In genomic region chr9:86099695-86100364, GRCh38 we compare ENCODE assay signal across 8 cellular contexts. TPM values are rescaled to one million over a fixed set of nuclear protein-coding genes. Genes with fewer than 3 reads are reported as not detected.
DNase-seq lines count a peak whose midpoint lies in the region; ATAC-seq and TF ChIP-seq lines count a peak whose summit lies in the region.

No MANE protein-coding gene starts in this region.

- peak overlapping the region; percentile 88 for H3K4me3 Mint-ChIP-seq in WTC11
- H3K4me3 Mint-ChIP-seq in naive thymus-derived CD4-positive, alpha-beta T cell, result peak overlapping the region; percentile 77 to 94 (median 86)

- H3K27ac ChIP-seq in esophagus squamous epithelium (peak overlapping the region; percentile 56 to 89 (median 71)), upper lobe of right lung (peak overlapping the region; percentile 21)
- no peak overlapping the region for H3K27ac ChIP-seq in naive thymus-derived CD4-positive, alpha-beta T cell (ENCODE audit: low read depth, low read length)

- H3K27me3 ChIP-seq in esophagus squamous epithelium (peaks cover 0 to 17% (median 0%) of the 10 kb centered on the region in 4 donors), upper lobe of right lung (no peaks in the 10 kb centered on the region)
- H3K27me3 ChIP-seq in naive thymus-derived CD4-positive, alpha-beta T cell (ENCODE audit: control insufficient read depth in 2 of 2, insufficient read depth in 2 of 2, low read length in 2 of 2), result peaks cover 0 to 4% of the 10 kb centered on the region in 2 donors

- H3K4me1 ChIP-seq in esophagus squamous epithelium, result peaks cover 2 to 22% (median 9%) of the 10 kb centered on the region in 3 donors
- no peaks in the 10 kb centered on the region for H3K4me1 ChIP-seq in naive thymus-derived CD4-positive, alpha-beta T cell (ENCODE audit: control insufficient read depth in 2 of 2, insufficient read depth in 2 of 2, low read length in 2 of 2)
- peaks cover 8% of the 10 kb centered on the region for H3K4me1 ChIP-seq in upper lobe of right lung

- H3K36me3 Mint-ChIP-seq in WTC11, result no peaks in the 10 kb centered on the region
- no peaks in the 10 kb centered on the region for H3K36me3 Mint-ChIP-seq in naive thymus-derived CD4-positive, alpha-beta T cell

- TF ChIP-seq CTCF in WTC11 (IDR thresholded peaks at IDR 0.05) (no peak), esophagus squamous epithelium (IDR thresholded peaks at IDR 0.05) (no peak), upper lobe of right lung (IDR thresholded peaks at IDR 0.05) (no peak)

- WGBS in esophagus squamous epithelium, 2 donors, result 1 to 2% methylated on average over 14 to 15 of the region's 47 CpGs

- H3K4me1 Mint-ChIP-seq in WTC11, result peaks cover 39% of the 10 kb centered on the region
- H3K4me1 Mint-ChIP-seq in naive thymus-derived CD4-positive, alpha-beta T cell, result peaks cover 9 to 14% (median 10%) of the 10 kb centered on the region in 7 donors

- no peak for TF ChIP-seq POLR2A in esophagus squamous epithelium (IDR thresholded peaks at IDR 0.05)

- H3K36me3 ChIP-seq in esophagus squamous epithelium (no peaks in the 10 kb centered on the region), upper lobe of right lung (no peaks in the 10 kb centered on the region)
- no peaks in the 10 kb centered on the region for H3K36me3 ChIP-seq in naive thymus-derived CD4-positive, alpha-beta T cell (ENCODE audit: control insufficient read depth in 2 of 3, insufficient read depth in 3 of 3, low read length in 3 of 3)

- H3K9me3 ChIP-seq in esophagus squamous epithelium (no peaks in the 10 kb centered on the region), upper lobe of right lung (no peaks in the 10 kb centered on the region)
- H3K9me3 ChIP-seq in naive thymus-derived CD4-positive, alpha-beta T cell (ENCODE audit: control insufficient read depth in 2 of 3, low read length in 3 of 3), result no peaks in the 10 kb centered on the region

- DNase-seq in GM03348 (ENCODE audit: low spot score), result peak; percentile 79
- peak; percentile 35 for DNase-seq in HT1080 (ENCODE audit: low read depth)
- peak; percentile 26 for DNase-seq in WTC11 (ENCODE audit: low spot score)
- no peak for DNase-seq in esophagus squamous epithelium (lab: John Stamatoyannopoulos, UW)
- DNase-seq in naive thymus-derived CD4-positive, alpha-beta T cell, result peak in 1 of 9 donors; percentile 32
- DNase-seq in upper lobe of right lung, result no peak

- peaks cover 30% of the 10 kb centered on the region for H3K27me3 Mint-ChIP-seq in WTC11 (ENCODE audit: low read depth)
- H3K27me3 Mint-ChIP-seq in naive thymus-derived CD4-positive, alpha-beta T cell, result peaks cover 42 to 71% (median 55%) of the 10 kb centered on the region in 5 donors

- no peak overlapping the region for H3K27ac Mint-ChIP-seq in WTC11
- H3K27ac Mint-ChIP-seq in naive thymus-derived CD4-positive, alpha-beta T cell, result peak overlapping the region in 1 of 9 donors; percentile 35

- POLR2A ChIA-PET in WTC11 (lab: Charles Lee), result interaction anchor here (1.0 kb wide), 1 partner anchor 158 kb away, joined by 3 read pairs; no protein-coding TSS in a partner anchor
- POLR2A ChIA-PET in naive thymus-derived CD4-positive, alpha-beta T cell (lab: Charles Lee), result no interaction called here

- intact Hi-C loops in esophagus squamous epithelium (cut with DNase I), result no loop called here
- intact Hi-C loops in naive thymus-derived CD4-positive, alpha-beta T cell (cut with micrococcal nuclease), result loop anchor here in 1 of 2 donors (2.0 kb wide), 1 partner anchor 159 kb away; the partner anchor contains the start of gene NAA35
- intact Hi-C loops in upper lobe of right lung (cut with DNase I), result no loop called here

- CTCF ChIA-PET in WTC11 (lab: Charles Lee), result interaction anchor here (0.6 to 2.4 kb wide), 8 partner anchors 11 to 162 kb away, joined by 3 to 10 read pairs (median 4); no protein-coding TSS in a partner anchor
- CTCF ChIA-PET in naive thymus-derived CD4-positive, alpha-beta T cell (lab: Charles Lee), result interaction anchor here (0.6 kb wide), 1 partner anchor 19 kb away, joined by 3 read pairs; no protein-coding TSS in a partner anchor

- peak overlapping the region; percentile 47 to 82 (median 67) for H3K4me3 ChIP-seq in esophagus squamous epithelium
- H3K4me3 ChIP-seq in naive thymus-derived CD4-positive, alpha-beta T cell (ENCODE audit: low read length), result peak overlapping the region; percentile 46
- H3K4me3 ChIP-seq in upper lobe of right lung, result peak overlapping the region; percentile 74

- H3K9me3 Mint-ChIP-seq in WTC11, result no peaks in the 10 kb centered on the region
- H3K9me3 Mint-ChIP-seq in naive thymus-derived CD4-positive, alpha-beta T cell, result peaks cover 0 to 2% (median 0%) of the 10 kb centered on the region in 11 donors

- ATAC-seq in WTC11 (peak; percentile 18), upper lobe of right lung (peak; percentile 64), HG03280 (IDR thresholded peaks at IDR 0.05; ENCODE audit: unreplicated experiment) (no peak), GM21576 (IDR thresholded peaks at IDR 0.05; ENCODE audit: unreplicated experiment) (no peak)
- peak; percentile 40 for ATAC-seq in naive thymus-derived CD4-positive, alpha-beta T cell

TF ChIP-seq in WTC11, 78 proteins besides CTCF, POLR2A, EP300 and RAD21:
- TF ChIP-seq JUN (CRISPR knock-in tag; IDR thresholded peaks at IDR 0.05) (0 out of 2 replicates have a peak, but pooled peaks have one; percentile 17), TEAD1 (CRISPR knock-in tag; IDR thresholded peaks at IDR 0.05) (peak; percentile 37; the same call in 1 of the 2 replicates), MAX (CRISPR knock-in tag; IDR thresholded peaks at IDR 0.05) (0 out of 2 replicates have a peak, but pooled peaks have one; percentile 26), ZNF423 (CRISPR knock-in tag; IDR thresholded peaks at IDR 0.05) (peak; percentile 85), RELA (CRISPR knock-in tag; IDR thresholded peaks at IDR 0.05; ENCODE audit: borderline replicate concordance) (no peak), ARID4B (CRISPR knock-in tag; IDR thresholded peaks at IDR 0.05; ENCODE audit: borderline replicate concordance) (peak; percentile 61; the same call in 1 of the 2 replicates), ELF4 (CRISPR knock-in tag; IDR thresholded peaks at IDR 0.05; ENCODE audit: low read depth) (no peak), HMGXB4 (CRISPR knock-in tag; IDR thresholded peaks at IDR 0.05) (0 out of 2 replicates have a peak, but pooled peaks have one; percentile 2), SP1 (CRISPR knock-in tag; conservative IDR thresholded peaks at IDR 0.05) (no peak)

RNA-seq across cellular contexts. Expression of gene GOLM1, which starts 0.5 kb away (rescaled TPM):
- total RNA-seq in HT1080 (2014; rRNA removed; shearing (Covaris generic)), result 47.3 and 52.5 TPM in 2 replicates
- 66.5 and 72.0 TPM in 2 replicates for polyA plus RNA-seq in HT1080 (2015; cell fraction: cytosol; rRNA removed)
- 36.8 and 39.1 TPM in 2 replicates for polyA plus RNA-seq in HT1080 (2015; cell fraction: nucleus; rRNA removed)
- total RNA-seq in WTC11 (2021) (75.1 to 81.8 TPM (median 77.3 TPM) in 3 replicates), esophagus squamous epithelium (10 to 100 TPM in 1 of 4 donors, 1 to 10 TPM in 3; 2.0 to 13.6 (median 4.3) TPM), upper lobe of right lung (15.4 TPM)
- 1 to 10 TPM in 2 of 5 experiments, under 1 TPM in 2, not detected in 1; 0.13 to 4.3 (median 1.4) TPM for total RNA-seq in naive thymus-derived CD4-positive, alpha-beta T cell
- polyA plus RNA-seq in naive thymus-derived CD4-positive, alpha-beta T cell, result 1 to 10 TPM in 1 of 2 donors, under 1 TPM in 1; 0.78 to 1.3 TPM

Comparison
In these comparisons a context has a peak if more than half of its experiments do, and no peak if none do; other contexts are left out.
1. DNase-seq: peak in GM03348 (single experiment), HT1080 (single experiment) and WTC11 (single experiment); none in esophagus squamous epithelium (single experiment) and upper lobe of right lung (single experiment).
2. ATAC-seq: peak in WTC11 (single experiment), naive thymus-derived CD4-positive, alpha-beta T cell (single experiment) and upper lobe of right lung (single experiment); none in HG03280 (single experiment) and GM21576 (single experiment).
3. Peak in every context shown above with its lines, with median percentiles within 50 percentile points of each other: H3K4me3 ChIP-seq.